Comparison of ENCODE assay signal across 10 cellular contexts in genomic region chr2:172093416-172094318, GRCh38. TPM values are rescaled to one million over a fixed set of nuclear protein-coding genes. Genes with fewer than 3 reads are reported as not detected.
DNase-seq lines count a peak whose midpoint lies in the region; ATAC-seq, FAIRE-seq and TF ChIP-seq lines count a peak whose summit lies in the region.
"Had no signal": no experiment of that assay in that cellular context is flagged by ENCODE, and none has a peak within 500 bp of the region (broad histone marks: within the 10 kb centered on the region; RNA-seq: fewer than 3 reads in every experiment).

No MANE protein-coding gene starts in this region.

- H3K27ac Mint-ChIP-seq in type B pancreatic cell: peak overlapping the region; percentile 22

- POLR2A ChIA-PET in endothelial cell of umbilical vein (lab: Charles Lee): no interaction called here

- H3K36me3 ChIP-seq in right atrium auricular region (no peaks in the 10 kb centered on the region), endothelial cell of umbilical vein (ENCODE audit: control insufficient read depth in 2 of 2, extremely low read depth in 1 of 2, insufficient read depth in 2 of 2, low read length in 2 of 2) (no peaks in the 10 kb centered on the region), upper lobe of right lung (no peaks in the 10 kb centered on the region), tibial nerve (no peaks in the 10 kb centered on the region)

- TF ChIP-seq EP300 in tibial nerve (IDR thresholded peaks at IDR 0.05): no peak

- no peak overlapping the region for H3K27ac ChIP-seq in right cardiac atrium (ENCODE audit: low read length)
- H3K27ac ChIP-seq in right atrium auricular region: no peak overlapping the region
- no peak overlapping the region for H3K27ac ChIP-seq in endothelial cell of umbilical vein (ENCODE audit: insufficient read depth, low read depth, low read length)
- H3K27ac ChIP-seq in upper lobe of right lung: no peak overlapping the region
- no peak overlapping the region for H3K27ac ChIP-seq in tibial nerve

- H3K9me3 Mint-ChIP-seq in type B pancreatic cell: no peaks in the 10 kb centered on the region

- no TSS peak for BruUV-seq in endothelial cell of umbilical vein (replicated peaks; lab: Mats Ljungman, UMichigan)

- DNase-seq in right cardiac atrium (no peak), right atrium auricular region (ENCODE audit: low spot score) (no peak), NCI-H748 (lab: John Stamatoyannopoulos, UW; ENCODE audit: unreplicated experiment) (peak; percentile 67), endothelial cell of umbilical vein (ENCODE audit: low read depth, low spot score) (no peak), type B pancreatic cell (ENCODE audit: extremely low spot score, unreplicated experiment) (no peak), upper lobe of right lung (no peak), SW 1271 (lab: John Stamatoyannopoulos, UW) (no peak), tibial nerve (ENCODE audit: low spot score in 2 of 2) (no peak)
- DNase-seq: Right ventricle myocardium superior had no signal

- no peaks in the 10 kb centered on the region for H3K9me3 ChIP-seq in right cardiac atrium (ENCODE audit: control insufficient read depth, low read length)
- no peaks in the 10 kb centered on the region for H3K9me3 ChIP-seq in right atrium auricular region
- H3K9me3 ChIP-seq in endothelial cell of umbilical vein (replicated peaks; ENCODE audit: control insufficient read depth, insufficient read depth, low read length): no peaks in the 10 kb centered on the region
- H3K9me3 ChIP-seq in upper lobe of right lung: no peaks in the 10 kb centered on the region
- no peaks in the 10 kb centered on the region for H3K9me3 ChIP-seq in tibial nerve

- dilution Hi-C loops in endothelial cell of umbilical vein (cut with MboI; ENCODE audit: extremely low pct_ligation_motif_present, low sequenced_read_pairs): no loop called here

- no peak overlapping the region for H3K4me2 ChIP-seq in endothelial cell of umbilical vein (ENCODE audit: insufficient read depth, low read length)

- no peak overlapping the region for H2AFZ ChIP-seq in endothelial cell of umbilical vein (ENCODE audit: low read depth, low read length)

- H4K20me1 ChIP-seq in endothelial cell of umbilical vein (replicated peaks; ENCODE audit: control insufficient read depth, extremely low read depth, insufficient read depth, low read length): no peaks in the 10 kb centered on the region

- TF ChIP-seq CTCF in right atrium auricular region (IDR thresholded peaks at IDR 0.05): no peak
- TF ChIP-seq CTCF in endothelial cell of umbilical vein (IDR thresholded peaks at IDR 0.05; ENCODE audit: extremely low read depth in 1 of 2, insufficient read depth in 1 of 2, low read depth in 1 of 2, low read length in 2 of 2): no peak
- TF ChIP-seq CTCF in type B pancreatic cell (conservative IDR thresholded peaks at IDR 0.05): no peak
- TF ChIP-seq CTCF in upper lobe of right lung (IDR thresholded peaks at IDR 0.05): no peak
- TF ChIP-seq CTCF in tibial nerve (IDR thresholded peaks at IDR 0.05): no peak

- FAIRE-seq in endothelial cell of umbilical vein (lab: Jason Lieb, UNC): peak; percentile 55

- no peaks in the 10 kb centered on the region for H3K9me1 ChIP-seq in endothelial cell of umbilical vein (replicated peaks; ENCODE audit: control insufficient read depth, extremely low read depth, insufficient read depth, low read length)

- peaks cover 16% of the 10 kb centered on the region for H3K4me1 Mint-ChIP-seq in type B pancreatic cell (ENCODE audit: unreplicated experiment)

- H3K4me3 Mint-ChIP-seq in type B pancreatic cell: peak overlapping the region; percentile 71

- CTCF ChIA-PET in endothelial cell of umbilical vein (lab: Charles Lee): interaction anchor here (0.9 to 2.2 kb wide), 3 partner anchors 9 to 12 kb away, joined by 3 to 10 read pairs (median 4); partner anchors contain the start of gene DLX2

- H3K4me3 ChIP-seq in right cardiac atrium (ENCODE audit: low read length) (peak overlapping the region; percentile 21), right atrium auricular region (no peak overlapping the region), endothelial cell of umbilical vein (replicated peaks in 1 of 3; ENCODE audit: insufficient read depth in 1 of 3, low read depth in 1 of 3, low read length in 3 of 3) (no peak overlapping the region), upper lobe of right lung (no peak overlapping the region), tibial nerve (no peak overlapping the region)

- H3K9ac ChIP-seq in endothelial cell of umbilical vein (replicated peaks; ENCODE audit: extremely low read depth, insufficient read depth, low read length): no peak overlapping the region

- 14% methylated on average over 19 of the region's 19 CpGs for WGBS in right cardiac atrium
- 35 to 36% methylated on average over 19 of the region's 19 CpGs for WGBS in tibial nerve, 2 donors

- peaks cover 90% of the 10 kb centered on the region for H3K27me3 Mint-ChIP-seq in type B pancreatic cell

- no peak for TF ChIP-seq POLR2A in endothelial cell of umbilical vein (IDR thresholded peaks at IDR 0.05; ENCODE audit: low read depth, low read length)
- TF ChIP-seq POLR2A in tibial nerve (IDR thresholded peaks at IDR 0.05): no peak

- peaks cover 4% of the 10 kb centered on the region for H3K4me1 ChIP-seq in right cardiac atrium (ENCODE audit: control insufficient read depth, insufficient read depth, low read length)
- peaks cover 0 to 44% of the 10 kb centered on the region in 2 donors for H3K4me1 ChIP-seq in right atrium auricular region
- H3K4me1 ChIP-seq in endothelial cell of umbilical vein (ENCODE audit: control insufficient read depth, extremely low read depth, insufficient read depth, low read length): peaks cover 24% of the 10 kb centered on the region
- H3K4me1 ChIP-seq in upper lobe of right lung: peaks cover 35% of the 10 kb centered on the region
- H3K4me1 ChIP-seq in tibial nerve: peaks cover 0 to 56% (median 37%) of the 10 kb centered on the region in 4 donors

- H3K27me3 ChIP-seq in right cardiac atrium (ENCODE audit: control insufficient read depth, insufficient read depth) (no peaks in the 10 kb centered on the region), right atrium auricular region (peaks cover 81 to 99% of the 10 kb centered on the region in 2 donors), endothelial cell of umbilical vein (ENCODE audit: control insufficient read depth in 2 of 2, insufficient read depth in 2 of 2, low read length in 2 of 2) (peaks cover 63 to 90% of the 10 kb centered on the region in 2 experiments), upper lobe of right lung (peaks cover 100% of the 10 kb centered on the region), tibial nerve (peaks cover 6 to 100% of the 10 kb centered on the region in 2 donors)

- ATAC-seq in right cardiac atrium (no peak), upper lobe of right lung (no peak)

- peaks cover 4% of the 10 kb centered on the region for H3K36me3 Mint-ChIP-seq in type B pancreatic cell

- intact Hi-C loops in right cardiac atrium (cut with DNase I) (no loop called here), endothelial cell of umbilical vein (cut with micrococcal nuclease) (loop anchor here (1.0 kb wide), 1 partner anchor 8 kb away; the partner anchor contains the start of gene DLX1), upper lobe of right lung (cut with DNase I) (no loop called here)

- no peaks in the 10 kb centered on the region for H3K79me2 ChIP-seq in endothelial cell of umbilical vein (ENCODE audit: control insufficient read depth, insufficient read depth, low read length)

TF ChIP-seq in endothelial cell of umbilical vein, 7 proteins besides CTCF, POLR2A, EP300 and RAD21:
- peak; percentile 86 for TF ChIP-seq EZH2 (IDR thresholded peaks at IDR 0.05; ENCODE audit: borderline replicate concordance, low read depth, low read length, severe bottlenecking)
- TF ChIP-seq POLR2AphosphoS5 (IDR thresholded peaks at IDR 0.05; ENCODE audit: insufficient read depth, low read depth, low read length): no peak

RNA-seq across cellular contexts. Expression of gene DLX1, which starts 8.4 kb away (rescaled TPM):
- total RNA-seq in right cardiac atrium: under 1 TPM in 2 of 4 donors, not detected in 2; 0.18 to 0.23 TPM
- polyA plus RNA-seq in right cardiac atrium: 0.23 TPM
- total RNA-seq in right atrium auricular region: not detected
- not detected in 2 replicates for total RNA-seq in endothelial cell of umbilical vein
- 0.12 and 0.14 TPM in 2 replicates for polyA plus RNA-seq in endothelial cell of umbilical vein
- polyA plus RNA-seq in endothelial cell of umbilical vein (2011; cell fraction: cytosol; rRNA removed): 0.06 and 0.09 TPM in 2 replicates
- polyA plus RNA-seq in endothelial cell of umbilical vein (2011; cell fraction: nucleus; rRNA removed): 0.21 and 0.42 TPM in 2 replicates
- polyA plus RNA-seq in endothelial cell of umbilical vein (2012): not detected in 2 replicates
- polyA minus RNA-seq in endothelial cell of umbilical vein: 0.36 TPM in 1 of 2 replicates, not detected in the other
- polyA minus RNA-seq in endothelial cell of umbilical vein (2011; cell fraction: cytosol; rRNA and poly(A)+ RNA removed): 1.2 TPM
- not detected in 2 replicates for polyA minus RNA-seq in endothelial cell of umbilical vein (2011; cell fraction: nucleus; rRNA and poly(A)+ RNA removed)
- 0.59 and 10.0 TPM in 2 replicates for total RNA-seq in type B pancreatic cell (ENCODE audit: low replicate concordance)
- not detected for total RNA-seq in upper lobe of right lung
- under 1 TPM in 1 of 4 donors, not detected in 3; 0.44 TPM for total RNA-seq in tibial nerve
- total RNA-seq: liver, Right ventricle myocardium superior had no signal
- polyA plus RNA-seq: liver had no signal

RNA-seq across cellular contexts. Expression of gene DLX2, which starts 9.0 kb away (rescaled TPM):
- total RNA-seq in right cardiac atrium (not detected), right atrium auricular region (not detected), endothelial cell of umbilical vein (not detected in 2 replicates), type B pancreatic cell (ENCODE audit: low replicate concordance) (4.3 and 6.9 TPM in 2 replicates), upper lobe of right lung (not detected), tibial nerve (not detected)
- polyA plus RNA-seq in right cardiac atrium (not detected), endothelial cell of umbilical vein (not detected in 2 replicates)
- polyA plus RNA-seq in endothelial cell of umbilical vein (2011; cell fraction: cytosol; rRNA removed): 0.03 TPM in 1 of 2 replicates, not detected in the other
- polyA plus RNA-seq in endothelial cell of umbilical vein (2011; cell fraction: nucleus; rRNA removed): not detected in 2 replicates
- not detected in 2 replicates for polyA plus RNA-seq in endothelial cell of umbilical vein (2012)
- polyA minus RNA-seq in endothelial cell of umbilical vein: not detected in 2 replicates
- 0.82 TPM for polyA minus RNA-seq in endothelial cell of umbilical vein (2011; cell fraction: cytosol; rRNA and poly(A)+ RNA removed)
- not detected in 2 replicates for polyA minus RNA-seq in endothelial cell of umbilical vein (2011; cell fraction: nucleus; rRNA and poly(A)+ RNA removed)
- total RNA-seq: liver, Right ventricle myocardium superior had no signal
- polyA plus RNA-seq: liver had no signal
